In genomic region chr4:189124149-189124758, GRCh38 we compare ENCODE assay signal across 8 cellular contexts.
DNase-seq lines count a peak whose midpoint lies in the region; ATAC-seq and TF ChIP-seq lines count a peak whose summit lies in the region.

No MANE protein-coding gene starts in this region.

- DNase-seq in Right ventricle myocardium inferior (ENCODE audit: missing footprints) (peak; percentile 44), cardiac septum (ENCODE audit: low spot score) (no peak), UCSD-AML1 (lab: John Stamatoyannopoulos, UW; ENCODE audit: unreplicated experiment) (peak; percentile 12), iPS-NIHi7 (ENCODE audit: extremely low spot score) (peak; percentile 37), transverse colon (no peak), DMS153 treated with DMSO at 0.1 percent for 48 hours (lab: John Stamatoyannopoulos, UW; ENCODE audit: unreplicated experiment) (no peak)
- DNase-seq in activated naive CD4-positive, alpha-beta T cell treated with anti-CD3 and anti-CD28 coated beads for 36 hours = no peak

- no peak overlapping the region for H3K4me3 ChIP-seq in transverse colon

- peaks cover 22% of the 10 kb centered on the region for H3K9me3 Mint-ChIP-seq in activated naive CD4-positive, alpha-beta T cell treated with anti-CD3 and anti-CD28 coated beads for 36 hours

- no peak for TF ChIP-seq POLR2A in transverse colon (IDR thresholded peaks at IDR 0.05)

- H3K36me3 ChIP-seq in transverse colon = no peaks in the 10 kb centered on the region

- H3K27me3 Mint-ChIP-seq in activated naive CD4-positive, alpha-beta T cell treated with anti-CD3 and anti-CD28 coated beads for 36 hours (ENCODE audit: low read depth) = no peaks in the 10 kb centered on the region

- WGBS in transverse colon (ENCODE audit: low coverage in 1 of 2), 2 donors = 52 to 62% methylated on average over 10 of the region's 10 CpGs

- H3K4me3 Mint-ChIP-seq in activated naive CD4-positive, alpha-beta T cell treated with anti-CD3 and anti-CD28 coated beads for 36 hours = no peak overlapping the region

- intact Hi-C loops in Right ventricle myocardium inferior (cut with DNase I) (no loop called here), cardiac septum (cut with DNase I) (loop anchor here (5.0 kb wide), 1 partner anchor 1517 kb away; no protein-coding TSS in a partner anchor), transverse colon (cut with DNase I; ENCODE audit: low total_unique reads) (no loop called here)
- intact Hi-C loops in activated naive CD4-positive, alpha-beta T cell treated with anti-CD3 and anti-CD28 coated beads for 36 hours (cut with micrococcal nuclease) = no loop called here

- no peaks in the 10 kb centered on the region for H3K36me3 Mint-ChIP-seq in activated naive CD4-positive, alpha-beta T cell treated with anti-CD3 and anti-CD28 coated beads for 36 hours (ENCODE audit: low read depth)

- TF ChIP-seq EP300 in transverse colon (IDR thresholded peaks at IDR 0.05; ENCODE audit: low read depth) = no peak

- no peak overlapping the region for H3K27ac ChIP-seq in transverse colon

- CTCF ChIA-PET in activated naive CD4-positive, alpha-beta T cell treated with anti-CD3 and anti-CD28 coated beads for 36 hours (lab: Charles Lee) = interaction anchor here (0.7 kb wide), 1 partner anchor 9 kb away, joined by 4 read pairs; no protein-coding TSS in a partner anchor

- no peaks in the 10 kb centered on the region for H3K4me1 ChIP-seq in transverse colon

- no peak for ATAC-seq in Right ventricle myocardium inferior
- ATAC-seq in GM21360 (IDR thresholded peaks at IDR 0.05; ENCODE audit: unreplicated experiment) = no peak

- in situ Hi-C loops in transverse colon (cut with MboI; ENCODE audit: low pct_ligation_motif_present in 1 of 4, low pct_unique_long_range_greater_than_20kb in 1 of 4, low sequenced_read_pairs in 3 of 4) = no loop called here

- H3K9me3 ChIP-seq in transverse colon = peaks cover 6 to 8% of the 10 kb centered on the region in 2 donors

- H3K4me1 Mint-ChIP-seq in activated naive CD4-positive, alpha-beta T cell treated with anti-CD3 and anti-CD28 coated beads for 36 hours (ENCODE audit: low read depth) = no peaks in the 10 kb centered on the region

- peak in 3 of 5 experiments; percentile 15 to 20 (median 16) for TF ChIP-seq CTCF in transverse colon (IDR thresholded peaks at IDR 0.05)

- no peaks in the 10 kb centered on the region for H3K27me3 ChIP-seq in transverse colon

- H3K27ac Mint-ChIP-seq in activated naive CD4-positive, alpha-beta T cell treated with anti-CD3 and anti-CD28 coated beads for 36 hours = no peak overlapping the region

Comparison
In these comparisons a context has a peak if more than half of its experiments do, and no peak if none do; other contexts are left out.
1. DNase-seq: peak in Right ventricle myocardium inferior (single experiment), UCSD-AML1 (single experiment) and iPS-NIHi7 (single experiment); none in cardiac septum (single experiment), transverse colon (single experiment), DMS153 treated with DMSO at 0.1 percent for 48 hours (single experiment) and activated naive CD4-positive, alpha-beta T cell treated with anti-CD3 and anti-CD28 coated beads for 36 hours (single experiment).